ENCODE assay signal across 1 cellular context in the genomic region with DNA sequence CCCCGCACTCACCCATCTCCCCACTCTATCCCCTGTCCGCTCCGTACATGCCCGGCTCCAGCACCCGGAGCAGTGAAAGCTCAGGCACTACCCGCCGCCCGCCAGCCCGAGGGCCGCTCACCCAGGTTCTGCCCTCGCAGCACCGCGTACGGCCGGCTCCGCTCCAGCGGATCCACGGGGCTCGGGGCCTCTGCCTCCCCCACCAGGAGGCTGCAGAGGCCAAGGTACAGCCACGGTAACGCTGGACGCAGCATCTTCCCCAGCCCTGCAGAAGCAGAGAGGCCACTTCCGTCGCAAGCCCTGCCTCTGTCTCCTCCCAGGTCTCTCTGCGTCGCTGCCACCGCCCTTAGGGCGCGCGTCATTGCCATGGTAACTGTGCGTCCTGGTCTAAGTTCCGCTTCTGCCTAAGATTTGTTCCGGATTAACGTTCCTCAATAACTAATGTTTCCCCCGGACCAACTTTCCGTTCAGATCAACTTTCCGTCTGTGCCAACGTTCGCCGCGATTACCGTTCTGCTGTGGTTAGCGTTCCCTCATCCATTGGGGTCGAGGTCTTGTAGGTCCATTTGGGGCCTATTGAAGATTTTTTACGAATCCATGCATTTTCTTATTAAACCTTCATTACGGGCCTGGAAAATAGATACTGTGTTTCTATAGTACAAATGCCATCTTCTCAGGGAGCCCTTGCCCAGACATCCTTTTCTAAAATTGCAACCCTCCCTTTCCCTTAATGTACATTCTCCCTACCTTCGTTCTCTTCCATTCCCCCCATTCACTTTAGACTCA.
A peak's percentile ranks its signal among the peaks of the same experiment; 100 is the strongest.
TF ChIP-seq lines count a peak whose summit lies in the region.

A gene with protein sequence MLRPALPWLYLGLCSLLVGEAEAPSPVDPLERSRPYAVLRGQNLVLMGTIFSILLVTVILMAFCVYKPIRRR (minus strand): TSS at position 281 of the 786 bp plus-strand sequence. CDS start 27 bp downstream, at position 254.

TF ChIP-seq in K562, 482 proteins besides CTCF, POLR2A, EP300 and RAD21 (continued from another document and continues in another):
- TF ChIP-seq, protein P1, sequence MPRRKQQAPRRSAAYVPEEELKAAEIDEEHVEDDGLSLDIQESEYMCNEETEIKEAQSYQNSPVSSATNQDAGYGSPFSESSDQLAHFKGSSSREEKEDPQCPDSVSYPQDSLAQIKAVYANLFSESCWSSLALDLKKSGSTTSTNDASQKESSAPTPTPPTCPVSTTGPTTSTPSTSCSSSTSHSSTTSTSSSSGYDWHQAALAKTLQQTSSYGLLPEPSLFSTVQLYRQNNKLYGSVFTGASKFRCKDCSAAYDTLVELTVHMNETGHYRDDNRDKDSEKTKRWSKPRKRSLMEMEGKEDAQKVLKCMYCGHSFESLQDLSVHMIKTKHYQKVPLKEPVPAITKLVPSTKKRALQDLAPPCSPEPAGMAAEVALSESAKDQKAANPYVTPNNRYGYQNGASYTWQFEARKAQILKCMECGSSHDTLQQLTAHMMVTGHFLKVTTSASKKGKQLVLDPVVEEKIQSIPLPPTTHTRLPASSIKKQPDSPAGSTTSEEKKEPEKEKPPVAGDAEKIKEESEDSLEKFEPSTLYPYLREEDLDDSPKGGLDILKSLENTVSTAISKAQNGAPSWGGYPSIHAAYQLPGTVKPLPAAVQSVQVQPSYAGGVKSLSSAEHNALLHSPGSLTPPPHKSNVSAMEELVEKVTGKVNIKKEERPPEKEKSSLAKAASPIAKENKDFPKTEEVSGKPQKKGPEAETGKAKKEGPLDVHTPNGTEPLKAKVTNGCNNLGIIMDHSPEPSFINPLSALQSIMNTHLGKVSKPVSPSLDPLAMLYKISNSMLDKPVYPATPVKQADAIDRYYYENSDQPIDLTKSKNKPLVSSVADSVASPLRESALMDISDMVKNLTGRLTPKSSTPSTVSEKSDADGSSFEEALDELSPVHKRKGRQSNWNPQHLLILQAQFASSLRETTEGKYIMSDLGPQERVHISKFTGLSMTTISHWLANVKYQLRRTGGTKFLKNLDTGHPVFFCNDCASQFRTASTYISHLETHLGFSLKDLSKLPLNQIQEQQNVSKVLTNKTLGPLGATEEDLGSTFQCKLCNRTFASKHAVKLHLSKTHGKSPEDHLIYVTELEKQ (CRISPR knock-in tag; IDR thresholded peaks at IDR 0.05): no peak
- TF ChIP-seq ATF7 (IDR thresholded peaks at IDR 0.05) (peak; percentile 91), NR1H2 (CRISPR knock-in tag; IDR thresholded peaks at IDR 0.05) (no peak), MEF2D (tag; conservative IDR thresholded peaks at IDR 0.05; ENCODE audit: low read depth) (peak; percentile 70; the same call in 1 of the 2 replicates), HDAC1 (IDR thresholded peaks at IDR 0.05) (peak; percentile 54 to 94; a peak in 3 of 4 replicates), SIX5 (IDR thresholded peaks at IDR 0.05; ENCODE audit: borderline replicate concordance in 1 of 2, insufficient read depth in 1 of 2, low read depth in 1 of 2, low read length in 2 of 2) (peak; percentile 28 to 44; a peak in 2 of 4 replicates), STAT5B (CRISPR knock-in tag; IDR thresholded peaks at IDR 0.05) (no peak), ZBTB7A (IDR thresholded peaks at IDR 0.05; ENCODE audit: borderline replicate concordance, control insufficient read depth, low read depth, low read length) (no peak), MECOM (CRISPR knock-in tag; IDR thresholded peaks at IDR 0.05) (peak; percentile 20; the same call in 1 of the 2 replicates), GATAD2B (IDR thresholded peaks at IDR 0.05; ENCODE audit: borderline replicate concordance) (peak; percentile 73; the same call in 1 of the 2 replicates), CREB1 (IDR thresholded peaks at IDR 0.05) (peak; percentile 76; the same call in 1 of the 2 replicates), CREB1 (CRISPR knock-in tag; IDR thresholded peaks at IDR 0.05) (peak; percentile 75), TBP (optimal IDR thresholded peaks at IDR 0.05; ENCODE audit: low read depth, low read length) (peak; percentile 55), L3MBTL2 (IDR thresholded peaks at IDR 0.05) (peak; percentile 37; the same call in 1 of the 2 replicates), ZNF586 (CRISPR knock-in tag; conservative IDR thresholded peaks at IDR 0.05) (no peak), SMAD2 (IDR thresholded peaks at IDR 0.05; ENCODE audit: low read depth, low read length) (no peak), ZNF764 (CRISPR knock-in tag; IDR thresholded peaks at IDR 0.05; ENCODE audit: low read depth) (no peak), NCOA4 (IDR thresholded peaks at IDR 0.05; ENCODE audit: partially characterized antibody) (no peak), ZNF354B (CRISPR knock-in tag; IDR thresholded peaks at IDR 0.05) (no peak), KDM2B (CRISPR knock-in tag; IDR thresholded peaks at IDR 0.05) (no peak)
- TF ChIP-seq, protein P2, sequence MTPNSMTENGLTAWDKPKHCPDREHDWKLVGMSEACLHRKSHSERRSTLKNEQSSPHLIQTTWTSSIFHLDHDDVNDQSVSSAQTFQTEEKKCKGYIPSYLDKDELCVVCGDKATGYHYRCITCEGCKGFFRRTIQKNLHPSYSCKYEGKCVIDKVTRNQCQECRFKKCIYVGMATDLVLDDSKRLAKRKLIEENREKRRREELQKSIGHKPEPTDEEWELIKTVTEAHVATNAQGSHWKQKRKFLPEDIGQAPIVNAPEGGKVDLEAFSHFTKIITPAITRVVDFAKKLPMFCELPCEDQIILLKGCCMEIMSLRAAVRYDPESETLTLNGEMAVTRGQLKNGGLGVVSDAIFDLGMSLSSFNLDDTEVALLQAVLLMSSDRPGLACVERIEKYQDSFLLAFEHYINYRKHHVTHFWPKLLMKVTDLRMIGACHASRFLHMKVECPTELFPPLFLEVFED (CRISPR knock-in tag; conservative IDR thresholded peaks at IDR 0.05): no peak
- TF ChIP-seq, protein P3, sequence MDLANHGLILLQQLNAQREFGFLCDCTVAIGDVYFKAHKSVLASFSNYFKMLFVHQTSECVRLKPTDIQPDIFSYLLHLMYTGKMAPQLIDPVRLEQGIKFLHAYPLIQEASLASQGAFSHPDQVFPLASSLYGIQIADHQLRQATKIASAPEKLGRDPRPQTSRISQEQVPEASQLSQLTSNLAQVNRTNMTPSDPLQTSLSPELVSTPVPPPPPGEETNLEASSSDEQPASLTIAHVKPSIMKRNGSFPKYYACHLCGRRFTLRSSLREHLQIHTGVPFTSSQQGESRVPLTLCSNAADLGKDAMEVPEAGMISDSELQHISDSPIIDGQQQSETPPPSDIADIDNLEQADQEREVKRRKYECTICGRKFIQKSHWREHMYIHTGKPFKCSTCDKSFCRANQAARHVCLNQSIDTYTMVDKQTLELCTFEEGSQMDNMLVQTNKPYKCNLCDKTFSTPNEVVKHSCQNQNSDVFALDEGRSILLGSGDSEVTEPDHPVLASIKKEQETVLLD (IDR thresholded peaks at IDR 0.05): peak; percentile 84; the same call in 1 of the 2 replicates
- TF ChIP-seq, protein P4, sequence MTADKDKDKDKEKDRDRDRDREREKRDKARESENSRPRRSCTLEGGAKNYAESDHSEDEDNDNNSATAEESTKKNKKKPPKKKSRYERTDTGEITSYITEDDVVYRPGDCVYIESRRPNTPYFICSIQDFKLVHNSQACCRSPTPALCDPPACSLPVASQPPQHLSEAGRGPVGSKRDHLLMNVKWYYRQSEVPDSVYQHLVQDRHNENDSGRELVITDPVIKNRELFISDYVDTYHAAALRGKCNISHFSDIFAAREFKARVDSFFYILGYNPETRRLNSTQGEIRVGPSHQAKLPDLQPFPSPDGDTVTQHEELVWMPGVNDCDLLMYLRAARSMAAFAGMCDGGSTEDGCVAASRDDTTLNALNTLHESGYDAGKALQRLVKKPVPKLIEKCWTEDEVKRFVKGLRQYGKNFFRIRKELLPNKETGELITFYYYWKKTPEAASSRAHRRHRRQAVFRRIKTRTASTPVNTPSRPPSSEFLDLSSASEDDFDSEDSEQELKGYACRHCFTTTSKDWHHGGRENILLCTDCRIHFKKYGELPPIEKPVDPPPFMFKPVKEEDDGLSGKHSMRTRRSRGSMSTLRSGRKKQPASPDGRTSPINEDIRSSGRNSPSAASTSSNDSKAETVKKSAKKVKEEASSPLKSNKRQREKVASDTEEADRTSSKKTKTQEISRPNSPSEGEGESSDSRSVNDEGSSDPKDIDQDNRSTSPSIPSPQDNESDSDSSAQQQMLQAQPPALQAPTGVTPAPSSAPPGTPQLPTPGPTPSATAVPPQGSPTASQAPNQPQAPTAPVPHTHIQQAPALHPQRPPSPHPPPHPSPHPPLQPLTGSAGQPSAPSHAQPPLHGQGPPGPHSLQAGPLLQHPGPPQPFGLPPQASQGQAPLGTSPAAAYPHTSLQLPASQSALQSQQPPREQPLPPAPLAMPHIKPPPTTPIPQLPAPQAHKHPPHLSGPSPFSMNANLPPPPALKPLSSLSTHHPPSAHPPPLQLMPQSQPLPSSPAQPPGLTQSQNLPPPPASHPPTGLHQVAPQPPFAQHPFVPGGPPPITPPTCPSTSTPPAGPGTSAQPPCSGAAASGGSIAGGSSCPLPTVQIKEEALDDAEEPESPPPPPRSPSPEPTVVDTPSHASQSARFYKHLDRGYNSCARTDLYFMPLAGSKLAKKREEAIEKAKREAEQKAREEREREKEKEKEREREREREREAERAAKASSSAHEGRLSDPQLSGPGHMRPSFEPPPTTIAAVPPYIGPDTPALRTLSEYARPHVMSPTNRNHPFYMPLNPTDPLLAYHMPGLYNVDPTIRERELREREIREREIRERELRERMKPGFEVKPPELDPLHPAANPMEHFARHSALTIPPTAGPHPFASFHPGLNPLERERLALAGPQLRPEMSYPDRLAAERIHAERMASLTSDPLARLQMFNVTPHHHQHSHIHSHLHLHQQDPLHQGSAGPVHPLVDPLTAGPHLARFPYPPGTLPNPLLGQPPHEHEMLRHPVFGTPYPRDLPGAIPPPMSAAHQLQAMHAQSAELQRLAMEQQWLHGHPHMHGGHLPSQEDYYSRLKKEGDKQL (CRISPR knock-in tag; IDR thresholded peaks at IDR 0.05; ENCODE audit: borderline replicate concordance): no peak
- TF ChIP-seq, protein P5, sequence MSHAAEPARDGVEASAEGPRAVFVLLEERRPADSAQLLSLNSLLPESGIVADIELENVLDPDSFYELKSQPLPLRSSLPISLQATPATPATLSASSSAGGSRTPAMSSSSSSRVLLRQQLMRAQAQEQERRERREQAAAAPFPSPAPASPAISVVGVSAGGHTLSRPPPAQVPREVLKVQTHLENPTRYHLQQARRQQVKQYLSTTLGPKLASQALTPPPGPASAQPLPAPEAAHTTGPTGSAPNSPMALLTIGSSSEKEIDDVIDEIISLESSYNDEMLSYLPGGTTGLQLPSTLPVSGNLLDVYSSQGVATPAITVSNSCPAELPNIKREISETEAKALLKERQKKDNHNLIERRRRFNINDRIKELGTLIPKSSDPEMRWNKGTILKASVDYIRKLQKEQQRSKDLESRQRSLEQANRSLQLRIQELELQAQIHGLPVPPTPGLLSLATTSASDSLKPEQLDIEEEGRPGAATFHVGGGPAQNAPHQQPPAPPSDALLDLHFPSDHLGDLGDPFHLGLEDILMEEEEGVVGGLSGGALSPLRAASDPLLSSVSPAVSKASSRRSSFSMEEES (CRISPR knock-in tag; IDR thresholded peaks at IDR 0.05): no peak
- TF ChIP-seq, protein P6, sequence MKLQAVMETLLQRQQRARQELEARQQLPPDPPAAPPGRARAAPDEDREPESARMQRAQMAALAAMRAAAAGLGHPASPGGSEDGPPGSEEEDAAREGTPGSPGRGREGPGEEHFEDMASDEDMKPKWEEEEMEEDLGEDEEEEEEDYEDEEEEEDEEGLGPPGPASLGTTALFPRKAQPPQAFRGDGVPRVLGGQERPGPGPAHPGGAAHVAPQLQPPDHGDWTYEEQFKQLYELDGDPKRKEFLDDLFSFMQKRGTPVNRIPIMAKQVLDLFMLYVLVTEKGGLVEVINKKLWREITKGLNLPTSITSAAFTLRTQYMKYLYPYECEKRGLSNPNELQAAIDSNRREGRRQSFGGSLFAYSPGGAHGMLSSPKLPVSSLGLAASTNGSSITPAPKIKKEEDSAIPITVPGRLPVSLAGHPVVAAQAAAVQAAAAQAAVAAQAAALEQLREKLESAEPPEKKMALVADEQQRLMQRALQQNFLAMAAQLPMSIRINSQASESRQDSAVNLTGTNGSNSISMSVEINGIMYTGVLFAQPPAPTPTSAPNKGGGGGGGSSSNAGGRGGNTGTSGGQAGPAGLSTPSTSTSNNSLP (IDR thresholded peaks at IDR 0.05; ENCODE audit: borderline replicate concordance, low read depth, low read length): peak; percentile 96
- TF ChIP-seq, protein P7, sequence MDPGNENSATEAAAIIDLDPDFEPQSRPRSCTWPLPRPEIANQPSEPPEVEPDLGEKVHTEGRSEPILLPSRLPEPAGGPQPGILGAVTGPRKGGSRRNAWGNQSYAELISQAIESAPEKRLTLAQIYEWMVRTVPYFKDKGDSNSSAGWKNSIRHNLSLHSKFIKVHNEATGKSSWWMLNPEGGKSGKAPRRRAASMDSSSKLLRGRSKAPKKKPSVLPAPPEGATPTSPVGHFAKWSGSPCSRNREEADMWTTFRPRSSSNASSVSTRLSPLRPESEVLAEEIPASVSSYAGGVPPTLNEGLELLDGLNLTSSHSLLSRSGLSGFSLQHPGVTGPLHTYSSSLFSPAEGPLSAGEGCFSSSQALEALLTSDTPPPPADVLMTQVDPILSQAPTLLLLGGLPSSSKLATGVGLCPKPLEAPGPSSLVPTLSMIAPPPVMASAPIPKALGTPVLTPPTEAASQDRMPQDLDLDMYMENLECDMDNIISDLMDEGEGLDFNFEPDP (CRISPR knock-in tag; IDR thresholded peaks at IDR 0.05): no peak
- TF ChIP-seq, protein P8, sequence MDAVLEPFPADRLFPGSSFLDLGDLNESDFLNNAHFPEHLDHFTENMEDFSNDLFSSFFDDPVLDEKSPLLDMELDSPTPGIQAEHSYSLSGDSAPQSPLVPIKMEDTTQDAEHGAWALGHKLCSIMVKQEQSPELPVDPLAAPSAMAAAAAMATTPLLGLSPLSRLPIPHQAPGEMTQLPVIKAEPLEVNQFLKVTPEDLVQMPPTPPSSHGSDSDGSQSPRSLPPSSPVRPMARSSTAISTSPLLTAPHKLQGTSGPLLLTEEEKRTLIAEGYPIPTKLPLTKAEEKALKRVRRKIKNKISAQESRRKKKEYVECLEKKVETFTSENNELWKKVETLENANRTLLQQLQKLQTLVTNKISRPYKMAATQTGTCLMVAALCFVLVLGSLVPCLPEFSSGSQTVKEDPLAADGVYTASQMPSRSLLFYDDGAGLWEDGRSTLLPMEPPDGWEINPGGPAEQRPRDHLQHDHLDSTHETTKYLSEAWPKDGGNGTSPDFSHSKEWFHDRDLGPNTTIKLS (IDR thresholded peaks at IDR 0.05; ENCODE audit: borderline replicate concordance, low read depth): peak; percentile 73; the same call in 1 of the 2 replicates
